ENCODE assay signal across 21 cellular contexts in genomic region chr7:23698822-23699221, GRCh38. TPM values are rescaled to one million over a fixed set of nuclear protein-coding genes. Genes with fewer than 3 reads are reported as not detected.
DNase-seq lines count a peak whose midpoint lies in the region; ATAC-seq, FAIRE-seq and TF ChIP-seq lines count a peak whose summit lies in the region.
"Had no signal": no experiment of that assay in that cellular context is flagged by ENCODE, and none has a peak within 500 bp of the region (broad histone marks: within the 10 kb centered on the region; RNA-seq: fewer than 3 reads in every experiment).

No MANE protein-coding gene starts in this region.

- TF ChIP-seq CTCF in GM06990 (IDR thresholded peaks at IDR 0.05; ENCODE audit: insufficient read depth, low read length, poor library complexity, severe bottlenecking) (no peak), MM.1S (IDR thresholded peaks at IDR 0.05; ENCODE audit: low read length) (no peak), GM12878 (IDR thresholded peaks at IDR 0.05 in 2 of 3, conservative IDR thresholded peaks at IDR 0.05 in 1 of 3; ENCODE audit: control insufficient read depth in 2 of 3, extremely low read depth in 1 of 3, insufficient read depth in 1 of 3, low read depth in 3 of 3, low read length in 3 of 3) (no peak), pancreas (IDR thresholded peaks at IDR 0.05) (no peak)

- RAD21 ChIA-PET in GM12878 (lab: Charles Lee; ENCODE audit: unreplicated experiment) = interaction anchor here (0.7 to 4.3 kb wide), 10 partner anchors 11 to 168 kb away, joined by 3 to 32 read pairs (median 4); partner anchors contain the start of genes CCDC126 and FAM221A

- H3K9me2 ChIP-seq in MM.1S (replicated peaks; ENCODE audit: insufficient read depth, low read length) = no peaks in the 10 kb centered on the region

- H4K20me1 ChIP-seq in MM.1S (ENCODE audit: insufficient read depth, low read length) = no peaks in the 10 kb centered on the region
- no peaks in the 10 kb centered on the region for H4K20me1 ChIP-seq in GM12878 (ENCODE audit: control insufficient read depth, insufficient read depth)
- H4K20me1 ChIP-seq: BLaER1 treated with 17β-estradiol and CSF1 and Interleukin-3, amounts not matched to agents 10 nM and 100 nM had no signal

- SMC1A ChIA-PET in GM12878 (lab: Charles Lee; ENCODE audit: uncharacterized antibody, unreplicated experiment) = interaction anchor here (0.7 to 4.7 kb wide), 9 partner anchors 12 to 131 kb away, joined by 3 to 57 read pairs (median 4); partner anchors contain the start of gene STK31

- H3K4me3 ChIP-seq in GM06990 (replicated peaks; ENCODE audit: low read depth, low read length) = no peak overlapping the region
- H3K4me3 ChIP-seq in MM.1S (ENCODE audit: low read length) = no peak overlapping the region
- no peak overlapping the region for H3K4me3 ChIP-seq in GM12878
- no peak overlapping the region for H3K4me3 ChIP-seq in pancreas
- H3K4me3 ChIP-seq: A549; BLaER1 treated with 17β-estradiol and CSF1 and Interleukin-3, amounts not matched to agents 10 nM and 100 nM had no signal

- no peaks in the 10 kb centered on the region for H3K9me3 ChIP-seq in MM.1S (replicated peaks; ENCODE audit: insufficient read depth, low read length)
- no peaks in the 10 kb centered on the region; the same call in 2 of the 3 replicates for H3K9me3 ChIP-seq in GM12878 (replicated peaks; ENCODE audit: control insufficient read depth, insufficient read depth, low read length)
- H3K9me3 ChIP-seq in pancreas = no peaks in the 10 kb centered on the region
- H3K9me3 ChIP-seq: A549, Caco-2 had no signal

- FAIRE-seq in GM12878 (lab: Jason Lieb, UNC) = no peak
- no peak for FAIRE-seq in pancreas (lab: Jason Lieb, UNC)
- FAIRE-seq: A549, D721Med, GM19239 had no signal

- no peak for TF ChIP-seq RAD21 in GM12878 (IDR thresholded peaks at IDR 0.05; ENCODE audit: insufficient read depth, low read depth, low read length)

- peaks cover 3% of the 10 kb centered on the region for H3K36me3 ChIP-seq in GM06990 (ENCODE audit: control insufficient read depth, insufficient read depth, low read length)
- H3K36me3 ChIP-seq in MM.1S (replicated peaks; ENCODE audit: insufficient read depth, low read length) = no peaks in the 10 kb centered on the region
- H3K36me3 ChIP-seq in GM12878 (ENCODE audit: control insufficient read depth in 2 of 2, insufficient read depth in 2 of 2, low read length in 1 of 2) = peaks cover 0 to 7% of the 10 kb centered on the region in 2 experiments; a peak in 2 of 4 replicates
- peaks cover 0 to 18% (median 5%) of the 10 kb centered on the region in 3 donors for H3K36me3 ChIP-seq in pancreas

- H3K27ac ChIP-seq in MM.1S (ENCODE audit: low read length) (no peak overlapping the region), GM12878 (ENCODE audit: control insufficient read depth, insufficient read depth) (no peak overlapping the region), pancreas (peak overlapping the region in 2 of 4 donors; percentile 42 to 71)
- H3K27ac ChIP-seq: 22Rv1; A549; BLaER1 treated with 17β-estradiol and CSF1 and Interleukin-3, amounts not matched to agents 10 nM and 100 nM; C4-2B had no signal

- DNase-seq in GM06990 (ENCODE audit: extremely low read depth, insufficient read length) = peak; percentile 11
- DNase-seq in MM.1S = peak; percentile 5
- no peak for DNase-seq in GM12878 (ENCODE audit: low read depth, low spot score)
- peak in 1 of 6 donors; percentile 36 for DNase-seq in pancreas
- no peak for DNase-seq in H4 (ENCODE audit: low spot score)
- no peak for DNase-seq in ecto neural progenitor cell (ENCODE audit: low spot score)
- no peak for DNase-seq in cerebellar nuclear complex (lab: John Stamatoyannopoulos, UW)
- DNase-seq: AML-193; Caco-2; Calu3; CD4-positive, alpha-beta T cell; CD8-positive, alpha-beta T cell; DMS79 treated with DMSO at 0.1 percent for 48 hours; GF-D8 had no signal

- ATAC-seq in GM12878 = peak; percentile 57
- ATAC-seq in pancreas = peak; percentile 67 to 86 (median 77)
- ATAC-seq: A549; CD8-positive, alpha-beta T cell had no signal

- H3K27me3 ChIP-seq in GM06990 (replicated peaks; ENCODE audit: control insufficient read depth, insufficient read depth, low read length) (no peaks in the 10 kb centered on the region), MM.1S (replicated peaks; ENCODE audit: insufficient read depth, low read length) (no peaks in the 10 kb centered on the region), GM12878 (replicated peaks in 1 of 2; ENCODE audit: control insufficient read depth in 2 of 2, insufficient read depth in 2 of 2, low read length in 1 of 2) (no peaks in the 10 kb centered on the region), pancreas (no peaks in the 10 kb centered on the region)
- H3K27me3 ChIP-seq: BLaER1 treated with 17β-estradiol and CSF1 and Interleukin-3, amounts not matched to agents 10 nM and 100 nM had no signal

- no TSS peak for BruUV-seq in GM12878 (replicated peaks; lab: Mats Ljungman, UMichigan)

- H3K79me2 ChIP-seq in MM.1S (ENCODE audit: low read length) (no peaks in the 10 kb centered on the region), GM12878 (ENCODE audit: control insufficient read depth, insufficient read depth, low read length) (no peaks in the 10 kb centered on the region)

- POLR2A ChIA-PET in GM12878 (lab: Charles Lee) = interaction anchor here (0.6 to 1.7 kb wide), 5 partner anchors 15 to 623 kb away, joined by 5 to 8 read pairs (median 7); partner anchors contain the start of gene CCDC126

- WGBS in GM12878 (ENCODE audit: insufficient coverage, insufficient replicate concordance, low lambda C conversion rate, missing lambda C conversion rate) = 22% methylated on average over 2 of the region's 2 CpGs
- WGBS in pancreas, 2 donors = 25 to 30% methylated on average over 2 of the region's 2 CpGs

- H3K4me1 ChIP-seq in MM.1S (ENCODE audit: low read length) = no peaks in the 10 kb centered on the region
- no peaks in the 10 kb centered on the region for H3K4me1 ChIP-seq in GM12878 (ENCODE audit: control insufficient read depth, insufficient read depth, low read length)
- H3K4me1 ChIP-seq in pancreas = peaks cover 9 to 20% (median 12%) of the 10 kb centered on the region in 3 donors
- H3K4me1 ChIP-seq: A549 had no signal

- TF ChIP-seq EP300 in GM12878 (IDR thresholded peaks at IDR 0.05; ENCODE audit: borderline replicate concordance in 1 of 2, control insufficient read depth in 1 of 2, low read depth in 2 of 2, low read length in 2 of 2) = no peak

- no peak for TF ChIP-seq POLR2A in GM12878 (IDR thresholded peaks at IDR 0.05; ENCODE audit: low read depth, low read length)

- CTCF ChIA-PET in GM12878 (lab: Yijun Ruan, JAX) = interaction anchor here (0.9 to 7.9 kb wide), 10 partner anchors 12 to 427 kb away, joined by 3 to 148 read pairs (median 4); partner anchors contain the start of genes FAM221A and STK31

- no peak overlapping the region for H2AFZ ChIP-seq in MM.1S (ENCODE audit: low read length)
- no peak overlapping the region for H2AFZ ChIP-seq in GM12878 (ENCODE audit: control insufficient read depth, low read depth, low read length)

- H3F3A ChIP-seq in MM.1S (ENCODE audit: insufficient read depth, low read length) = no peaks in the 10 kb centered on the region

- in situ Hi-C loops in GM12878 (cut with MboI) = no loop called here

- no peak overlapping the region for H3K9ac ChIP-seq in MM.1S (ENCODE audit: low read length)
- no peak overlapping the region for H3K9ac ChIP-seq in GM12878 (ENCODE audit: control insufficient read depth, insufficient read depth, low read length)
- H3K9ac ChIP-seq: BLaER1 treated with 17β-estradiol and CSF1 and Interleukin-3, amounts not matched to agents 10 nM and 100 nM had no signal

- intact Hi-C loops in GM12878 (cut with micrococcal nuclease; ENCODE audit: unreplicated experiment) (loop anchor here (5.0 kb wide), 1 partner anchor 127 kb away; no protein-coding TSS in a partner anchor), pancreas (cut with DNase I) (no loop called here)

- H3K4me2 ChIP-seq in MM.1S (ENCODE audit: low read depth, low read length) (no peak overlapping the region), GM12878 (ENCODE audit: control insufficient read depth, insufficient read depth) (no peak overlapping the region)
- H3K4me2 ChIP-seq: A549; BLaER1 treated with 17β-estradiol and CSF1 and Interleukin-3, amounts not matched to agents 10 nM and 100 nM had no signal

RNA-seq across cellular contexts. Expression of gene STK31, which starts 11.2 kb away (rescaled TPM):
- 2.9 and 4.2 TPM in 2 replicates for total RNA-seq in GM12878 (2013; cell fraction: nucleolus; rRNA removed)
- total RNA-seq in GM12878 (2014; rRNA removed) (0.11 and 0.17 TPM in 2 replicates), GM12878 (2014; rRNA removed; fragmentation: Illumina TruSeq; extraction: Trizol) (0.49 and 0.60 TPM in 2 replicates), GM12878 (2021) (0.21 TPM in 2 replicates), pancreas (under 1 TPM; 0.28 to 0.81 (median 0.68) TPM)
- polyA plus RNA-seq in GM12878 (2011; ENCODE audit: low read depth) = not detected
- polyA plus RNA-seq in GM12878 (2011; rRNA removed) (0.24 and 0.35 TPM in 2 replicates), GM12878 (2014; fragmentation: Illumina TruSeq; extraction: Trizol) (0.16 and 0.44 TPM in 2 replicates), GM12878 (2014; fragmentation: Nextera tagmentation; extraction: Ambion mirVana) (under 1 TPM; 0.08 to 0.15 TPM), GM12878 (2014; rRNA removed) (0.15 and 0.35 TPM in 2 replicates), GM12878 (2016; fragmentation: Nextera tagmentation; extraction: Ambion mirVana) (under 1 TPM in 1 of 2 experiments, not detected in 1; 0.17 TPM), pancreas (1 to 10 TPM in 1 of 2 donors, under 1 TPM in 1; 0.95 to 1.2 TPM)
- polyA plus RNA-seq in GM12878 (2011; cell fraction: cytosol; rRNA removed) = 0.03 and 0.08 TPM in 2 replicates
- polyA plus RNA-seq in GM12878 (2011; cell fraction: nucleus; rRNA removed) = 0.60 and 0.64 TPM in 2 replicates
- 0.10 and 0.39 TPM in 2 replicates for polyA plus RNA-seq in GM12878 (2012)
- 0.29 and 0.77 TPM in 2 replicates for polyA minus RNA-seq in GM12878 (2011; rRNA and poly(A)+ RNA removed)
- polyA minus RNA-seq in GM12878 (2011; cell fraction: cytosol; rRNA and poly(A)+ RNA removed) = not detected in 2 replicates
- polyA minus RNA-seq in GM12878 (2011; cell fraction: nucleus; rRNA and poly(A)+ RNA removed) = 0.36 and 1.5 TPM in 2 replicates
- 0.56 TPM in 1 of 2 replicates, not detected in the other for total RNA-seq in H4 (2014; rRNA removed; shearing (Covaris generic))
- polyA plus RNA-seq: BJ had no signal

RNA-seq across cellular contexts. Expression of gene FAM221A, which starts 18.8 kb away (rescaled TPM):
- total RNA-seq in GM12878 (2013; cell fraction: nucleolus; rRNA removed) = 21.1 and 27.3 TPM in 2 replicates
- total RNA-seq in GM12878 (2014; rRNA removed) (6.6 and 7.8 TPM in 2 replicates), GM12878 (2014; rRNA removed; fragmentation: Illumina TruSeq; extraction: Trizol) (9.5 and 9.7 TPM in 2 replicates), GM12878 (2021) (7.3 and 7.5 TPM in 2 replicates), pancreas (10 to 100 TPM in 5 of 6 donors, 1 to 10 TPM in 1; 9.7 to 14.8 (median 12.2) TPM)
- 7.8 TPM for polyA plus RNA-seq in GM12878 (2011; ENCODE audit: low read depth)
- polyA plus RNA-seq in GM12878 (2011; rRNA removed) (12.0 and 13.7 TPM in 2 replicates), GM12878 (2014; fragmentation: Illumina TruSeq; extraction: Trizol) (10.0 and 10.4 TPM in 2 replicates), GM12878 (2014; fragmentation: Nextera tagmentation; extraction: Ambion mirVana) (10 to 100 TPM in 1 of 2 experiments, 1 to 10 TPM in 1; 9.8 to 16.7 TPM), GM12878 (2014; rRNA removed) (11.3 and 13.1 TPM in 2 replicates), GM12878 (2016; fragmentation: Nextera tagmentation; extraction: Ambion mirVana) (1 to 10 TPM; 6.3 to 7.1 TPM), pancreas (10 to 100 TPM; 13.0 to 14.5 TPM)
- polyA plus RNA-seq in GM12878 (2011; cell fraction: cytosol; rRNA removed) = 13.2 and 13.4 TPM in 2 replicates
- polyA plus RNA-seq in GM12878 (2011; cell fraction: nucleus; rRNA removed) = 10.9 and 11.2 TPM in 2 replicates
- polyA plus RNA-seq in GM12878 (2012) = 6.5 and 9.7 TPM in 2 replicates
- polyA minus RNA-seq in GM12878 (2011; rRNA and poly(A)+ RNA removed) = 20.9 and 21.9 TPM in 2 replicates
- 2.9 and 4.0 TPM in 2 replicates for polyA minus RNA-seq in GM12878 (2011; cell fraction: cytosol; rRNA and poly(A)+ RNA removed)
- polyA minus RNA-seq in GM12878 (2011; cell fraction: nucleus; rRNA and poly(A)+ RNA removed) = 5.4 and 10.3 TPM in 2 replicates
- 2.9 and 4.8 TPM in 2 replicates for total RNA-seq in H4 (2014; rRNA removed; shearing (Covaris generic))

Comparison
In these comparisons a context has a peak if more than half of its experiments do, and no peak if none do; other contexts are left out.
1. DNase-seq: peak in GM06990 (single experiment) and MM.1S (single experiment); none in GM12878 (single experiment), H4 (single experiment), ecto neural progenitor cell (single experiment) and cerebellar nuclear complex (0 of 2).